17 cellular contexts compared by ENCODE assay signal in the genomic region with DNA sequence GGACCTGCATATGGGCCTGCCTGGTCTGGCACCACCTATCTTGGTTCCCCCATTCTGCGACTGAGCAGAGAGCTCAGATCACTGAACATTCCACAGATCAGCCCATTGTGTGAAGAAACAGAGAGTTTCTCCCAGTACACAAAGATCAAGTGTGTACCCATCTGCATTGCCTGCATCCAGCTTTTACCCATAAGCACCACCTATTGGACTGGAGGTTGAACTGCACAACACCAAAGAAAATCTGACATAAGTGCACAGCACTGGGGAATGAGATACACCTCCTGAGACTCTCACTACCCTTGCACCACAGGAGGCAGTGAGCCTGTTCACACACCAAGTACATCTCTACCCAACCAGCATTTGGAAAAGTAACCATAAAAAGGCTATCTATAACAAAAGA.
DNase-seq lines count a peak whose midpoint lies in the region; ATAC-seq and TF ChIP-seq lines count a peak whose summit lies in the region.
"Had no signal": no experiment of that assay in that cellular context is flagged by ENCODE, and none has a peak within 500 bp of the region (broad histone marks: within the 10 kb centered on the region; RNA-seq: fewer than 3 reads in every experiment).

No MANE protein-coding gene starts in this region.

- H3K4me1 ChIP-seq in DOHH2 (ENCODE audit: control insufficient read depth, low read length), result no peaks in the 10 kb centered on the region

- TF ChIP-seq CTCF in DOHH2 (IDR thresholded peaks at IDR 0.05; ENCODE audit: low read depth, low read length, poor library complexity, severe bottlenecking), result peak; percentile 46
- peak; percentile 5 for TF ChIP-seq CTCF in GM20000 (IDR thresholded peaks at IDR 0.05; ENCODE audit: extremely low read depth, missing control alignments)
- TF ChIP-seq CTCF in fibroblast of pulmonary artery (IDR thresholded peaks at IDR 0.05; ENCODE audit: low read length, missing control alignments), result peak; percentile 5

- intact Hi-C loops in left cardiac atrium (cut with DNase I), result no loop called here

- H3K4me2 ChIP-seq in DOHH2 (ENCODE audit: low read length), result no peak overlapping the region

- H3K9me2 ChIP-seq in DOHH2 (replicated peaks; ENCODE audit: control insufficient read depth, low read length), result no peaks in the 10 kb centered on the region; the same call in 1 of the 2 replicates

- no peaks in the 10 kb centered on the region for H3F3A ChIP-seq in DOHH2 (ENCODE audit: control insufficient read depth, insufficient read depth)

- H3K9me3 ChIP-seq in DOHH2 (ENCODE audit: control insufficient read depth, insufficient read depth, low read length), result no peaks in the 10 kb centered on the region
- H3K9me3 ChIP-seq: mucosa of descending colon had no signal

- DNase-seq in GM20000 (ENCODE audit: low spot score), result no peak
- DNase-seq in MV-4-11 (lab: John Stamatoyannopoulos, UW), result peak; percentile 3
- no peak for DNase-seq in fibroblast of pulmonary artery (ENCODE audit: low read depth)
- no peak for DNase-seq in HK-2 (ENCODE audit: unreplicated experiment)
- DNase-seq in GF-D8 (lab: John Stamatoyannopoulos, UW), result no peak
- no peak for DNase-seq in left cardiac atrium
- DNase-seq in CD1c-positive myeloid dendritic cell (ENCODE audit: extremely low spot score), result no peak
- DNase-seq: activated CD8-positive, alpha-beta T cell treated with anti-CD3 and anti-CD28 coated beads for 36 hours; AML-193; amniotic stem cell; kidney glomerular epithelial cell; mucosa of descending colon; NCI-H1694; SHP77; T1000 had no signal

- H3K4me3 ChIP-seq in DOHH2 (ENCODE audit: low read length), result no peak overlapping the region
- H3K4me3 ChIP-seq in fibroblast of pulmonary artery (replicated peaks; ENCODE audit: low read depth, low read length), result no peak overlapping the region
- H3K4me3 ChIP-seq: mucosa of descending colon had no signal

- no peak for ATAC-seq in left cardiac atrium
- ATAC-seq: activated CD8-positive, alpha-beta T cell treated with anti-CD3 and anti-CD28 coated beads for 36 hours; activated T-helper 17 cell treated with anti-CD3 and anti-CD28 coated beads, Interleukin-2, amount 50 U/mL, for 72 hours; mucosa of descending colon had no signal

- no peaks in the 10 kb centered on the region for H3K79me2 ChIP-seq in DOHH2 (ENCODE audit: control insufficient read depth, low read length)

- H3K36me3 ChIP-seq in DOHH2 (ENCODE audit: control insufficient read depth, low read length), result no peaks in the 10 kb centered on the region

- no peak overlapping the region for H3K27ac ChIP-seq in DOHH2 (ENCODE audit: low read depth, low read length)

- no peaks in the 10 kb centered on the region for H4K20me1 ChIP-seq in DOHH2 (ENCODE audit: control insufficient read depth, insufficient read depth, low read depth, low read length)

- no peaks in the 10 kb centered on the region for H3K27me3 ChIP-seq in DOHH2 (ENCODE audit: control insufficient read depth, low read length)
